ENCODE assay signal across 17 cellular contexts in the genomic region with DNA sequence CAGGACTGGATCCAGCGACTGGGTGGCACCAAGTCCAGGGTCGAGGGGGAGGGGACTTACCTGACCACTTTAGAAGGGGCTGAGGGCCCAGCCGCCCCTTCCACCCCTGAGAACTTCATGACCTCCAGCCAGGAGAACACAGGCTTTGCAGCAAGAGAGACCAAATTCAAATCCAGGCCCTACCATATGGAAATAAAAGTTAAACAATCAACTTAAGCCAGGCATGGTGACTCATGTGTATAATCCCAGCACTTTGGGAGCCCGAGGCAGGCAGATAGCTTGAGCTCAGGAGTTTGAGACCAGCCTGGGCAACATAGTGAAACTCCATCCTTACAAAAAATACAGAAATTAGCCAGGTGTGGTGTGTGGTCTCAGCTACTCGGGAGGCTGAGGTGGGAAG.
A peak's percentile ranks its signal among the peaks of the same experiment; 100 is the strongest.
DNase-seq lines count a peak whose midpoint lies in the region; ATAC-seq and TF ChIP-seq lines count a peak whose summit lies in the region.
"Had no signal": no experiment of that assay in that cellular context is flagged by ENCODE, and none has a peak within 500 bp of the region (broad histone marks: within the 10 kb centered on the region; RNA-seq: fewer than 3 reads in every experiment).

No MANE protein-coding gene starts in this region.

- TF ChIP-seq CTCF in MCF 10A (IDR thresholded peaks at IDR 0.05; ENCODE audit: unreplicated experiment), result no peak
- no peak for TF ChIP-seq CTCF in breast epithelium (IDR thresholded peaks at IDR 0.05)

- H3K9me3 Mint-ChIP-seq in MCF 10A (ENCODE audit: unreplicated experiment), result no peaks in the 10 kb centered on the region
- H3K9me3 Mint-ChIP-seq: stimulated activated effector memory CD8-positive, alpha-beta T cell treated with anti-CD3 and anti-CD28 coated beads, Interleukin-12 subunit alpha, Interleukin-12 subunit beta, amount 100 ng/mL, for 72 hours had no signal

- peaks cover 19% of the 10 kb centered on the region for H3K4me1 Mint-ChIP-seq in MCF 10A (ENCODE audit: insufficient read depth, unreplicated experiment)
- H3K4me1 Mint-ChIP-seq in T-helper 17 cell, result no peaks in the 10 kb centered on the region
- H3K4me1 Mint-ChIP-seq: CD14-positive monocyte, IgD-negative memory B cell had no signal

- intact Hi-C loops in MCF 10A (cut with micrococcal nuclease) (no loop called here), breast epithelium (cut with DNase I; ENCODE audit: low total_unique reads) (loop anchor here (2.0 kb wide), 1 partner anchor 181 kb away; no protein-coding TSS in a partner anchor)

- H3K4me3 ChIP-seq in breast epithelium, result no peak overlapping the region
- H3K4me3 ChIP-seq: left lung, right atrium auricular region had no signal

- no peak for TF ChIP-seq POLR2A in breast epithelium (IDR thresholded peaks at IDR 0.05)

- H3K4me3 Mint-ChIP-seq in MCF 10A (ENCODE audit: unreplicated experiment) (no peak overlapping the region), T-helper 17 cell (no peak overlapping the region)
- H3K4me3 Mint-ChIP-seq: CD14-positive monocyte; stimulated activated effector memory CD8-positive, alpha-beta T cell treated with anti-CD3 and anti-CD28 coated beads, Interleukin-12 subunit alpha, Interleukin-12 subunit beta, amount 100 ng/mL, for 72 hours had no signal

- POLR2A ChIA-PET in MCF 10A (lab: Yijun Ruan, JAX), result interaction anchor here (0.6 kb wide), 1 partner anchor 524 kb away, joined by 4 read pairs; no protein-coding TSS in a partner anchor

- no peaks in the 10 kb centered on the region for H3K36me3 ChIP-seq in breast epithelium
- H3K36me3 ChIP-seq: left lung, right atrium auricular region had no signal

- H3K36me3 Mint-ChIP-seq in MCF 10A (ENCODE audit: insufficient read depth, unreplicated experiment), result no peaks in the 10 kb centered on the region
- no peaks in the 10 kb centered on the region for H3K36me3 Mint-ChIP-seq in T-helper 17 cell (ENCODE audit: low read depth)
- H3K36me3 Mint-ChIP-seq: CD14-positive monocyte; IgD-negative memory B cell; stimulated activated effector memory CD8-positive, alpha-beta T cell treated with anti-CD3 and anti-CD28 coated beads, Interleukin-12 subunit alpha, Interleukin-12 subunit beta, amount 100 ng/mL, for 72 hours had no signal

- H3K27me3 Mint-ChIP-seq in MCF 10A (ENCODE audit: insufficient read depth, unreplicated experiment) (no peaks in the 10 kb centered on the region), T-helper 17 cell (peaks cover 51% of the 10 kb centered on the region)

- CTCF ChIA-PET in MCF 10A (lab: Yijun Ruan, JAX), result interaction anchor here (0.7 to 1.4 kb wide), 3 partner anchors 51 to 95 kb away, joined by 3 to 4 read pairs (median 4); no protein-coding TSS in a partner anchor

- H3K27me3 ChIP-seq in breast epithelium, result no peaks in the 10 kb centered on the region
- H3K27me3 ChIP-seq: right atrium auricular region had no signal

- ATAC-seq in T-helper 17 cell (no peak), GM21737 (IDR thresholded peaks at IDR 0.05; ENCODE audit: unreplicated experiment) (no peak), HG02588 (IDR thresholded peaks at IDR 0.05; ENCODE audit: unreplicated experiment) (no peak), HG03342 (IDR thresholded peaks at IDR 0.05; ENCODE audit: unreplicated experiment) (no peak)
- ATAC-seq: stimulated activated effector memory CD8-positive, alpha-beta T cell treated with anti-CD3 and anti-CD28 coated beads, Interleukin-12 subunit alpha, Interleukin-12 subunit beta, amount 100 ng/mL, for 72 hours had no signal

- no peak overlapping the region for H3K27ac ChIP-seq in breast epithelium
- H3K27ac ChIP-seq: left lung, right atrium auricular region had no signal

- H3K9me3 ChIP-seq in breast epithelium (no peaks in the 10 kb centered on the region), T-helper 17 cell (ENCODE audit: control insufficient read depth, low read length, poor library complexity, severe bottlenecking) (no peaks in the 10 kb centered on the region)
- H3K9me3 ChIP-seq: left lung, right atrium auricular region had no signal

- H3K27ac Mint-ChIP-seq in MCF 10A (ENCODE audit: low read depth, unreplicated experiment) (no peak overlapping the region), T-helper 17 cell (no peak overlapping the region)
- H3K27ac Mint-ChIP-seq: CD14-positive monocyte; IgD-negative memory B cell; stimulated activated effector memory CD8-positive, alpha-beta T cell treated with anti-CD3 and anti-CD28 coated beads, Interleukin-12 subunit alpha, Interleukin-12 subunit beta, amount 100 ng/mL, for 72 hours had no signal

- no peaks in the 10 kb centered on the region for H3K4me1 ChIP-seq in breast epithelium

- DNase-seq in MCF 10A (ENCODE audit: unreplicated experiment), result peak; percentile 68
- no peak for DNase-seq in breast epithelium (ENCODE audit: low spot score in 2 of 2)
- DNase-seq in amniotic epithelial cell (ENCODE audit: low read depth), result peak; percentile 29
- DNase-seq in fibroblast of peridontal ligament (ENCODE audit: extremely low read depth), result peak; percentile 57
- no peak for DNase-seq in T-helper 17 cell
- DNase-seq: activated CD4-positive, CD25-positive, alpha-beta regulatory T cell treated with anti-CD3 and anti-CD28 coated beads, Interleukin-2, amount 50 U/mL, for 72 hours; effector memory CD4-positive, alpha-beta T cell; left lung; NCI-H526; nucleus accumbens had no signal

- no TSS peak for BruUV-seq in MCF 10A (replicated peaks; lab: Mats Ljungman, UMichigan)

Comparison
In these comparisons a context has a peak if more than half of its experiments do, and no peak if none do; other contexts are left out.
1. DNase-seq: peak in MCF 10A (single experiment), amniotic epithelial cell (single experiment) and fibroblast of peridontal ligament (single experiment); none in breast epithelium (0 of 2) and T-helper 17 cell (0 of 3).